In genomic region chr13:30564489-30564888, GRCh38 we compare ENCODE assay signal across 19 cellular contexts. TPM values are rescaled to one million over a fixed set of nuclear protein-coding genes. Genes with fewer than 3 reads are reported as not detected.
DNase-seq lines count a peak whose midpoint lies in the region; ATAC-seq, FAIRE-seq and TF ChIP-seq lines count a peak whose summit lies in the region.
"Had no signal": no experiment of that assay in that cellular context is flagged by ENCODE, and none has a peak within 500 bp of the region (broad histone marks: within the 10 kb centered on the region; RNA-seq: fewer than 3 reads in every experiment).

No MANE protein-coding gene starts in this region.

- TF ChIP-seq CTCF in DOHH2 (IDR thresholded peaks at IDR 0.05; ENCODE audit: low read depth, low read length, poor library complexity, severe bottlenecking) (peak; percentile 22), OCI-LY7 (conservative IDR thresholded peaks at IDR 0.05; ENCODE audit: low read length) (peak; percentile 53), K562 (IDR thresholded peaks at IDR 0.05 in 2 of 3, conservative IDR thresholded peaks at IDR 0.05 in 1 of 3; ENCODE audit: insufficient read depth in 2 of 3, low read depth in 1 of 3, low read length in 3 of 3) (no peak)

- H2BK12ac ChIP-seq in trophoblast cell (ENCODE audit: low read length), result no peak overlapping the region

- TF ChIP-seq POLR2A in K562 (conservative IDR thresholded peaks at IDR 0.05), result no peak

- H3K23ac ChIP-seq in trophoblast cell (ENCODE audit: low read length), result no peak overlapping the region

- H3K9me2 ChIP-seq in DOHH2 (replicated peaks; ENCODE audit: control insufficient read depth, low read length) (no peaks in the 10 kb centered on the region), OCI-LY7 (ENCODE audit: insufficient read depth, low read length) (no peaks in the 10 kb centered on the region)

- H3K36me3 ChIP-seq in DOHH2 (ENCODE audit: control insufficient read depth, low read length) (no peaks in the 10 kb centered on the region), OCI-LY7 (ENCODE audit: insufficient read depth, low read length) (no peaks in the 10 kb centered on the region), K562 (ENCODE audit: control insufficient read depth, insufficient read depth, low read length) (no peaks in the 10 kb centered on the region), H7 (replicated peaks; ENCODE audit: control insufficient read depth, insufficient read depth, low read length) (no peaks in the 10 kb centered on the region), trophoblast cell (ENCODE audit: control insufficient read depth in 1 of 2, insufficient read depth in 2 of 2, low read length in 2 of 2) (no peaks in the 10 kb centered on the region)

- H3K4me2 ChIP-seq in DOHH2 (ENCODE audit: low read length) (peak overlapping the region; percentile 69), OCI-LY7 (ENCODE audit: low read length) (peak overlapping the region; percentile 53; the same call in 1 of the 2 replicates), K562 (ENCODE audit: insufficient read depth, low read length) (no peak overlapping the region), trophoblast cell (ENCODE audit: low read length) (no peak overlapping the region)

- H3K4me3 ChIP-seq in DOHH2 (ENCODE audit: low read length) (no peak overlapping the region), OCI-LY7 (ENCODE audit: low read depth, low read length, poor library complexity, severe bottlenecking) (no peak overlapping the region), K562 (no peak overlapping the region), H7 (ENCODE audit: insufficient read depth, low read depth, low read length) (no peak overlapping the region), trophoblast cell (ENCODE audit: low read depth, low read length) (no peak overlapping the region)

- H3K27ac ChIP-seq in DOHH2 (ENCODE audit: low read depth, low read length), result no peak overlapping the region
- no peak overlapping the region for H3K27ac ChIP-seq in OCI-LY7 (ENCODE audit: low read depth, low read length, poor library complexity, severe bottlenecking)
- H3K27ac ChIP-seq in K562 (ENCODE audit: extremely low read depth, low read depth, low read length), result no peak overlapping the region
- H3K27ac ChIP-seq in trophoblast cell (ENCODE audit: low read depth, low read length), result no peak overlapping the region

- TF ChIP-seq EP300 in K562 (IDR thresholded peaks at IDR 0.05; ENCODE audit: low read length), result no peak

- no peak for ATAC-seq in K562
- ATAC-seq in Right ventricle myocardium superior (ENCODE audit: poor library complexity), result no peak

- H3K4ac ChIP-seq in trophoblast cell (ENCODE audit: low read depth, low read length), result no peak overlapping the region

- intact Hi-C loops in OCI-LY7 (cut with micrococcal nuclease; ENCODE audit: unreplicated experiment) (no loop called here), K562 (cut with micrococcal nuclease) (no loop called here), Right ventricle myocardium superior (cut with DNase I) (no loop called here)

- no peaks in the 10 kb centered on the region; the same call in 1 of the 2 replicates for H3F3A ChIP-seq in DOHH2 (ENCODE audit: control insufficient read depth, insufficient read depth)

- CTCF ChIA-PET in OCI-LY7 (lab: Charles Lee; ENCODE audit: unreplicated experiment) (no interaction called here), K562 (lab: Yijun Ruan, JAX; ENCODE audit: low intra/inter-chr PET ratio) (no interaction called here)

- POLR2A ChIA-PET in OCI-LY7 (lab: Charles Lee) (interaction anchor here (0.6 to 0.8 kb wide), 6 partner anchors 8 to 388 kb away, joined by 3 to 5 read pairs (median 3); no protein-coding TSS in a partner anchor), K562 (lab: Yijun Ruan, JAX) (no interaction called here)

- H4K20me1 ChIP-seq in DOHH2 (ENCODE audit: control insufficient read depth, insufficient read depth, low read depth, low read length), result no peaks in the 10 kb centered on the region
- no peaks in the 10 kb centered on the region for H4K20me1 ChIP-seq in OCI-LY7 (ENCODE audit: insufficient read depth, low read length)
- H4K20me1 ChIP-seq in K562 (replicated peaks; ENCODE audit: control insufficient read depth, insufficient read depth, low read length), result no peaks in the 10 kb centered on the region

- H4K12ac ChIP-seq in trophoblast cell (ENCODE audit: low read depth, low read length), result no peak overlapping the region

- no peak for TF ChIP-seq RAD21 in K562 (CRISPR knock-in tag; conservative IDR thresholded peaks at IDR 0.05 in 1 of 2, IDR thresholded peaks at IDR 0.05 in 1 of 2)

- H2AK5ac ChIP-seq in trophoblast cell (ENCODE audit: low read length), result no peak overlapping the region

- H2BK120ac ChIP-seq in trophoblast cell (ENCODE audit: insufficient read depth, low read length, poor library complexity), result no peak overlapping the region

- in situ Hi-C loops in K562 (cut with MboI), result no loop called here

- H2AFZ ChIP-seq in OCI-LY7 (ENCODE audit: low read length) (peak overlapping the region; percentile 72; the same call in 1 of the 2 replicates), K562 (ENCODE audit: low read depth, low read length) (no peak overlapping the region), trophoblast cell (ENCODE audit: insufficient read depth, low read length, poor library complexity) (no peak overlapping the region)

- no peak overlapping the region for H4K91ac ChIP-seq in trophoblast cell (ENCODE audit: low read depth, low read length)

- DNase-seq in OCI-LY7 (ENCODE audit: low spot score), result no peak
- DNase-seq in K562 (ENCODE audit: extremely low read depth in 1 of 4, low spot score in 3 of 4), result no peak
- DNase-seq in H7, result no peak
- DNase-seq in trophoblast cell, result no peak
- DNase-seq in Right ventricle myocardium superior, result no peak
- DNase-seq in NCI-H1105 treated with DMSO at 0.1 percent for 48 hours (lab: John Stamatoyannopoulos, UW), result no peak
- DNase-seq: 8988T; C1 segment of cervical spinal cord; Calu3; CD4-positive, alpha-beta memory T cell; COR-L47; DMS53; DMS79 treated with DMSO at 0.1 percent for 48 hours; GOT3; HCEC 1CT had no signal

- H3K4me1 ChIP-seq in DOHH2 (ENCODE audit: control insufficient read depth, low read length) (peaks cover 45% of the 10 kb centered on the region), OCI-LY7 (ENCODE audit: insufficient read depth, low read length, poor library complexity, severe bottlenecking) (peaks cover 29% of the 10 kb centered on the region), K562 (replicated peaks in 1 of 2; ENCODE audit: control insufficient read depth in 2 of 2, insufficient read depth in 2 of 2, low read length in 2 of 2) (no peaks in the 10 kb centered on the region), trophoblast cell (ENCODE audit: control insufficient read depth in 1 of 2, insufficient read depth in 2 of 2, low read length in 2 of 2) (no peaks in the 10 kb centered on the region)

- H3K79me1 ChIP-seq in trophoblast cell (ENCODE audit: low read length), result no peaks in the 10 kb centered on the region

- H2BK5ac ChIP-seq in trophoblast cell (ENCODE audit: low read depth, low read length, poor library complexity), result no peak overlapping the region

- H3K14ac ChIP-seq in trophoblast cell (ENCODE audit: low read length), result no peak overlapping the region

- BruUV-seq in OCI-LY7 (replicated peaks; lab: Mats Ljungman, UMichigan), result no TSS peak
- no TSS peak for BruUV-seq in K562 (replicated peaks; lab: Mats Ljungman, UMichigan)

- H4K8ac ChIP-seq in trophoblast cell (ENCODE audit: low read depth, low read length), result no peak overlapping the region

- no peak for FAIRE-seq in K562 (lab: Jason Lieb, UNC)
- FAIRE-seq: G401.6, GM12892, H54 had no signal

- 9% methylated on average over 1 of the region's 2 CpGs for WGBS in K562 (ENCODE audit: insufficient coverage, low coverage, missing lambda C conversion rate)
- WGBS in trophoblast cell (ENCODE audit: extremely low coverage, insufficient coverage, insufficient read length), result no CpG with 5 or more reads among the region's 2 CpGs

- H3K9ac ChIP-seq in K562 (ENCODE audit: insufficient read depth in 1 of 2, low read depth in 2 of 2, low read length in 2 of 2), result no peak overlapping the region
- no peak overlapping the region for H3K9ac ChIP-seq in trophoblast cell (ENCODE audit: low read length)

- no peak overlapping the region for H3K18ac ChIP-seq in trophoblast cell (ENCODE audit: low read length)

- no peaks in the 10 kb centered on the region for H3K9me1 ChIP-seq in K562 (ENCODE audit: control insufficient read depth, insufficient read depth, low read length)

- H3K9me3 ChIP-seq in DOHH2 (ENCODE audit: control insufficient read depth, insufficient read depth, low read length) (no peaks in the 10 kb centered on the region), OCI-LY7 (ENCODE audit: low read length) (no peaks in the 10 kb centered on the region), K562 (replicated peaks; ENCODE audit: control insufficient read depth, insufficient read depth, low read depth, low read length) (no peaks in the 10 kb centered on the region), trophoblast cell (ENCODE audit: insufficient read depth, low read depth, low read length) (no peaks in the 10 kb centered on the region)

- H3K27me3 ChIP-seq in DOHH2 (ENCODE audit: control insufficient read depth, low read length) (no peaks in the 10 kb centered on the region), K562 (ENCODE audit: control insufficient read depth in 2 of 2, insufficient read depth in 2 of 2, low read length in 2 of 2) (no peaks in the 10 kb centered on the region), H7 (ENCODE audit: control insufficient read depth, insufficient read depth, low read length) (no peaks in the 10 kb centered on the region), trophoblast cell (ENCODE audit: insufficient read depth, low read length) (no peaks in the 10 kb centered on the region)

- H3K79me2 ChIP-seq in DOHH2 (ENCODE audit: control insufficient read depth, low read length) (no peaks in the 10 kb centered on the region), OCI-LY7 (ENCODE audit: insufficient read depth, low read depth, low read length) (no peaks in the 10 kb centered on the region), K562 (ENCODE audit: control insufficient read depth, insufficient read depth, low read length) (no peaks in the 10 kb centered on the region), trophoblast cell (ENCODE audit: control insufficient read depth, insufficient read depth, low read length, poor library complexity) (no peaks in the 10 kb centered on the region)

RNA-seq across cellular contexts. Expression of gene USPL1, which starts 53.2 kb away (rescaled TPM):
- 19.2 and 21.1 TPM in 2 replicates for total RNA-seq in OCI-LY7 (2014; rRNA removed; shearing (Covaris generic))
- total RNA-seq in OCI-LY7 (2022) (21.9 and 23.2 TPM in 2 replicates), K562 (2014; rRNA removed) (7.2 and 8.8 TPM in 2 replicates), K562 (2014; rRNA removed; fragmentation: Illumina TruSeq; extraction: Trizol) (15.4 TPM in 2 replicates), K562 (2015; rRNA removed; fragmentation: Illumina TruSeq; extraction: Trizol) (12.0 and 12.9 TPM in 2 replicates), K562 (2021) (10.1 and 10.2 TPM in 2 replicates), Right ventricle myocardium superior (8.8 TPM)
- total RNA-seq in K562 (2011; cell fraction: chromatin; rRNA removed; ENCODE audit: low replicate concordance), result 16.5 and 32.0 TPM in 2 replicates
- total RNA-seq in K562 (2011; cell fraction: nucleolus; rRNA removed), result 7.8 and 10.3 TPM in 2 replicates
- 13.6 and 16.8 TPM in 2 replicates for total RNA-seq in K562 (2011; cell fraction: nucleoplasm; rRNA removed)
- polyA plus RNA-seq in K562 (2011; rRNA removed) (15.2 and 18.0 TPM in 2 replicates), K562 (2014; fragmentation: Illumina TruSeq; extraction: Trizol) (14.5 and 16.9 TPM in 2 replicates), K562 (2014; fragmentation: Nextera tagmentation; extraction: Ambion mirVana) (10 to 100 TPM in 1 of 2 experiments, 1 to 10 TPM in 1; 5.5 to 12.0 TPM), K562 (2014; rRNA removed) (12.0 and 12.4 TPM in 2 replicates)
- 4.0 and 6.8 TPM in 2 replicates for polyA plus RNA-seq in K562 (2011; cell fraction: cytosol; rRNA removed)
- polyA plus RNA-seq in K562 (2011; cell fraction: nucleus; rRNA removed), result 18.2 and 21.1 TPM in 2 replicates
- polyA plus RNA-seq in K562 (2012), result 6.7 and 7.6 TPM in 2 replicates
- polyA minus RNA-seq in K562 (2011; rRNA and poly(A)+ RNA removed), result 16.7 and 22.3 TPM in 2 replicates
- 5.5 and 6.8 TPM in 2 replicates for polyA minus RNA-seq in K562 (2011; cell fraction: cytosol; rRNA and poly(A)+ RNA removed)
- 10.5 and 18.7 TPM in 2 replicates for polyA minus RNA-seq in K562 (2011; cell fraction: nucleus; rRNA and poly(A)+ RNA removed)
- total RNA-seq in H7 (2014; rRNA removed; shearing (Covaris generic)), result 13.0 and 17.0 TPM in 2 replicates
- 13.9 and 14.1 TPM in 2 replicates for polyA plus RNA-seq in trophoblast cell (2013)

Comparison
In these comparisons a context has a peak if more than half of its experiments do, and no peak if none do; other contexts are left out.
1. H3K4me2 ChIP-seq: peak in DOHH2 (single experiment) and OCI-LY7 (single experiment); none in K562 (single experiment) and trophoblast cell (single experiment).
2. CTCF ChIP-seq: peak in DOHH2 (single experiment) and OCI-LY7 (single experiment); none in K562 (0 of 3).